In genomic region chr12:31959051-31959700, GRCh38 we compare ENCODE assay signal across 8 cellular contexts. TPM values are rescaled to one million over a fixed set of nuclear protein-coding genes. Genes with fewer than 3 reads are reported as not detected.
DNase-seq lines count a peak whose midpoint lies in the region; ATAC-seq and TF ChIP-seq lines count a peak whose summit lies in the region.

Gene RESF1, plus strand, starts transcription at chr12:31959415. Its CDS starts 21,541 bp downstream, at chr12:31980956.

- peak within 1 kb of the TSS; percentile 55 for H3K4me3 ChIP-seq in BJ (ENCODE audit: low read depth, low read length)
- H3K4me3 ChIP-seq in colonic mucosa, result peak within 1 kb of the TSS; percentile 50

- CTCF ChIA-PET in BJ (lab: Yijun Ruan, JAX), result interaction anchor here (1.1 to 1.6 kb wide), 4 partner anchors 10 to 714 kb away, joined by 3 to 4 read pairs (median 4); no protein-coding TSS in a partner anchor

- ATAC-seq in HG03457 (IDR thresholded peaks at IDR 0.05; ENCODE audit: unreplicated experiment), result peak; percentile 86

- H3K36me3 ChIP-seq in BJ (ENCODE audit: control insufficient read depth, insufficient read depth, low read length), result 0 out of 2 replicates have a peak, but pooled peaks cover under 1% of the 10 kb centered on the region
- H3K36me3 ChIP-seq in colonic mucosa, result no peaks in the 10 kb centered on the region

- H3K9me3 ChIP-seq in colonic mucosa, result no peaks in the 10 kb centered on the region

- DNase-seq in BJ (ENCODE audit: low read depth) (peak; percentile 20), GM19240 (ENCODE audit: insufficient read length, low spot score) (peak; percentile 72), NCI-H524 (lab: John Stamatoyannopoulos, UW) (peak; percentile 63 to 87), colonic mucosa (peak; percentile 90)
- peak; percentile 88 for DNase-seq in activated CD4-positive, alpha-beta T cell treated with anti-CD3 and anti-CD28 coated beads for 48 hours
- peak; percentile 42 to 82 (median 63) for DNase-seq in stimulated activated CD4-positive, alpha-beta T cell treated with anti-CD3 and anti-CD28 coated beads, Interleukin-1b, Interleukin-23, amount 100 ng/mL, for 24 hours (ENCODE audit: low read depth in 4 of 4, low spot score in 1 of 4)

- POLR2A ChIA-PET in BJ (lab: Charles Lee), result interaction anchor here (0.6 kb wide), 4 partner anchors 16 to 300 kb away, joined by 3 to 13 read pairs (median 6); partner anchors contain the start of gene ETFBKMT

- H3K27ac ChIP-seq in colonic mucosa (peak within 1 kb of the TSS; percentile 87), layer of hippocampus (ENCODE audit: low read depth, low read length) (peak within 1 kb of the TSS; percentile 77)

- peak within 1 kb of the TSS; percentile 85 to 89 for H3K9ac ChIP-seq in colonic mucosa (ENCODE audit: low read depth in 2 of 2, low read length in 2 of 2)

- no peaks in the 10 kb centered on the region for H3K27me3 ChIP-seq in BJ (ENCODE audit: control insufficient read depth, insufficient read depth, low read length)
- no peaks in the 10 kb centered on the region for H3K27me3 ChIP-seq in colonic mucosa
- H3K27me3 ChIP-seq in layer of hippocampus (ENCODE audit: control insufficient read depth, insufficient read depth, low read length), result no peaks in the 10 kb centered on the region

- no peak for TF ChIP-seq CTCF in BJ (IDR thresholded peaks at IDR 0.05; ENCODE audit: insufficient read depth, low read depth, low read length)
- TF ChIP-seq CTCF in colonic mucosa (IDR thresholded peaks at IDR 0.05), result no peak

- intact Hi-C loops in colonic mucosa (cut with DNase I), result loop anchor here (5.0 kb wide), 1 partner anchor 302 kb away; the partner anchor contains the start of gene ETFBKMT

- peaks cover 8% of the 10 kb centered on the region for H3K4me1 ChIP-seq in colonic mucosa

RNA-seq across cellular contexts. Expression of gene RESF1, which starts in this region (rescaled TPM):
- 4.6 and 9.5 TPM in 2 replicates for polyA plus RNA-seq in BJ (2011; rRNA removed)
- 5.3 and 10.2 TPM in 2 replicates for polyA minus RNA-seq in BJ (2011; rRNA and poly(A)+ RNA removed)
- total RNA-seq in colonic mucosa, result 10 to 100 TPM; 20.8 to 34.2 TPM

Comparison
In these comparisons a context has a peak if more than half of its experiments do, and no peak if none do; other contexts are left out.
1. Peak in every context shown above with its lines: DNase-seq, ATAC-seq, H3K4me3 ChIP-seq and H3K27ac ChIP-seq.
2. DNase-seq: peak in every context shown above with its lines; median percentile 90 in colonic mucosa; 88 in activated CD4-positive, alpha-beta T cell treated with anti-CD3 and anti-CD28 coated beads for 48 hours; 75 in NCI-H524; 72 in GM19240; 63 in stimulated activated CD4-positive, alpha-beta T cell treated with anti-CD3 and anti-CD28 coated beads, Interleukin-1b, Interleukin-23, amount 100 ng/mL, for 24 hours; 20 in BJ.